In genomic region chr17:8332128-8332527, GRCh38 we compare ENCODE assay signal across 10 cellular contexts. TPM values are rescaled to one million over a fixed set of nuclear protein-coding genes. Genes with fewer than 3 reads are reported as not detected.
"Had no signal": no experiment of that assay in that cellular context is flagged by ENCODE, and none has a peak within 500 bp of the region (broad histone marks: within the 10 kb centered on the region; RNA-seq: fewer than 3 reads in every experiment).

No MANE protein-coding gene starts in this region.

- H3K4me3 ChIP-seq: GM23338, HAP-1 had no signal

- H3K36me3 ChIP-seq: HAP-1 had no signal

- H3K4me2 ChIP-seq: GM23338 had no signal

- H3K27ac ChIP-seq: HL-60 had no signal

- H3K9me3 ChIP-seq: HAP-1 had no signal

- DNase-seq: HFFc6, IMR-90, KBM-7 had no signal

- ATAC-seq: HCT116 had no signal

- H2AFZ ChIP-seq: GM23338 had no signal

RNA-seq across cellular contexts. Expression of gene ODF4, which starts 7.5 kb away (rescaled TPM):
- total RNA-seq: GM23338, H4, H7, HFFc6, HT1080, IMR-90 had no signal
- polyA plus RNA-seq: GM23338, IMR-90 had no signal

RNA-seq across cellular contexts. Expression of gene ARHGEF15, which starts 22.1 kb away (rescaled TPM):
- total RNA-seq: H4, HFFc6, IMR-90 had no signal
- polyA plus RNA-seq: IMR-90 had no signal
